Comparison of ENCODE assay signal across 11 cellular contexts in the genomic region with DNA sequence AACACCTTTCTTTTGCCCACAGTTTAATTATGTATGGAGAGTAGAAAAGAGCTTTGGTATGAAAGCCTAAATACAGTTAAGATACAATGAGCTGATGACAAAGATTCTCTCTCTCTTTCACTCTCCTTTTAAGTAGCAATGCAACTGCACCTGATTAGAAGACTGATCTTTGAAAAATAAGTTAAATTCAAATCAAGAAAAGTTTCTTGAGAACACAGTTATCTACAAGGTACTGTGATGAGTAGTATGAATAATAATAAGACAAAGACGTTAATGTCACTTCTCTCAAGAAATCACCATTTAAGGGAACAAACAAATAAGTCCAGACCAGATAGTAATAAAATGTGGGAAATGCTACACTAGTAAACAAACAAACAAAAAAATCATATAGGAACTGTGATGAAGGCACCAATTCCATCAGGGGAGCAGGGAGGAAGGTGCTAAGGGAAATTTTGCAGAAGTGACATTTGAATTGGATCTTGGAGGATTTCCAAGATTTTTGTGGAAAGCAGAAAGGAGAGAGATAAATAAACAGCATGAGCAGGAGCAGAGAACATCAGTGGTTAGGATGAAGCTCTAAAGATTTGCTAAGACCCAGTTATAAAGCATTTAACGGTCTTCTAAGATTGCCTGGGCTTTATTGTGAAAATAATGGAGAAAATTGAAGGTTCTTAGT.
A peak's percentile ranks its signal among the peaks of the same experiment; 100 is the strongest.
DNase-seq lines count a peak whose midpoint lies in the region; ATAC-seq and TF ChIP-seq lines count a peak whose summit lies in the region.
"Had no signal": no experiment of that assay in that cellular context is flagged by ENCODE, and none has a peak within 500 bp of the region (broad histone marks: within the 10 kb centered on the region; RNA-seq: fewer than 3 reads in every experiment).

No MANE protein-coding gene starts in this region.

- H3K9me3 Mint-ChIP-seq in dendritic cell treated with granulocyte-macrophage colony-stimulating factor and Interleukin-4, amounts not matched to agents 40 ng/mL and 50 ng/mL, for 4 days: no peaks in the 10 kb centered on the region

- H3K27me3 ChIP-seq in rectal smooth muscle tissue (ENCODE audit: control insufficient read depth, insufficient read depth, low read length): no peaks in the 10 kb centered on the region
- H3K27me3 ChIP-seq: adrenal gland, ovary had no signal

- H3K27ac ChIP-seq in rectal smooth muscle tissue (ENCODE audit: low read depth, low read length): peak overlapping the region; percentile 95
- H3K27ac ChIP-seq: adrenal gland, HL-60, ovary had no signal

- no peaks in the 10 kb centered on the region for H3K27me3 Mint-ChIP-seq in dendritic cell treated with granulocyte-macrophage colony-stimulating factor and Interleukin-4, amounts not matched to agents 40 ng/mL and 50 ng/mL, for 4 days

- H3K4me1 Mint-ChIP-seq in dendritic cell treated with granulocyte-macrophage colony-stimulating factor and Interleukin-4, amounts not matched to agents 40 ng/mL and 50 ng/mL, for 4 days (ENCODE audit: low read depth): peaks cover 43% of the 10 kb centered on the region

- H3K27ac Mint-ChIP-seq in dendritic cell treated with granulocyte-macrophage colony-stimulating factor and Interleukin-4, amounts not matched to agents 40 ng/mL and 50 ng/mL, for 4 days: peak overlapping the region; percentile 77

- peak overlapping the region; percentile 50 for H3K4me3 ChIP-seq in GM12865 (ENCODE audit: low read depth, low read length)
- no peak overlapping the region for H3K4me3 ChIP-seq in rectal smooth muscle tissue (ENCODE audit: low read length)
- H3K4me3 ChIP-seq: adrenal gland, ovary had no signal

- no peaks in the 10 kb centered on the region for H3K36me3 ChIP-seq in rectal smooth muscle tissue (ENCODE audit: control insufficient read depth, insufficient read depth, low read length)
- H3K36me3 ChIP-seq: adrenal gland, ovary had no signal

- intact Hi-C loops in dendritic cell treated with granulocyte-macrophage colony-stimulating factor and Interleukin-4, amounts not matched to agents 40 ng/mL and 50 ng/mL, for 4 days (cut with micrococcal nuclease): no loop called here

- TF ChIP-seq CTCF in GM12865 (IDR thresholded peaks at IDR 0.05; ENCODE audit: insufficient read depth, low read depth, low read length, missing control alignments): no peak

- no peak for ATAC-seq in HG03460 (IDR thresholded peaks at IDR 0.05; ENCODE audit: unreplicated experiment)

- H3K4me1 ChIP-seq in rectal smooth muscle tissue (ENCODE audit: control insufficient read depth, insufficient read depth, low read length): peaks cover 27% of the 10 kb centered on the region
- H3K4me1 ChIP-seq: adrenal gland had no signal

- no peaks in the 10 kb centered on the region for H3K36me3 Mint-ChIP-seq in dendritic cell treated with granulocyte-macrophage colony-stimulating factor and Interleukin-4, amounts not matched to agents 40 ng/mL and 50 ng/mL, for 4 days (ENCODE audit: low read depth)

- DNase-seq in GM12865 (ENCODE audit: low read depth) (peak; percentile 37), NCI-H69 (lab: John Stamatoyannopoulos, UW) (peak; percentile 8), NCI-H146 treated with DMSO at 0.1 percent for 48 hours (lab: John Stamatoyannopoulos, UW; ENCODE audit: unreplicated experiment) (no peak), inferior parietal cortex (ENCODE audit: extremely low spot score) (no peak), superior temporal gyrus (ENCODE audit: extremely low spot score) (no peak)
- DNase-seq: adrenal gland, ovary had no signal

- H3K4me3 Mint-ChIP-seq in dendritic cell treated with granulocyte-macrophage colony-stimulating factor and Interleukin-4, amounts not matched to agents 40 ng/mL and 50 ng/mL, for 4 days: no peak overlapping the region

- no peak overlapping the region for H3K9ac ChIP-seq in rectal smooth muscle tissue (ENCODE audit: low read length)

Comparison
In these comparisons a context has a peak if more than half of its experiments do, and no peak if none do; other contexts are left out.
1. DNase-seq: peak in GM12865 (single experiment) and NCI-H69 (single experiment); none in NCI-H146 treated with DMSO at 0.1 percent for 48 hours (single experiment), inferior parietal cortex (single experiment) and superior temporal gyrus (single experiment).